Comparison of ENCODE assay signal across 15 cellular contexts in genomic region chr12:87756111-87756510, GRCh38.
DNase-seq lines count a peak whose midpoint lies in the region; ATAC-seq, FAIRE-seq and TF ChIP-seq lines count a peak whose summit lies in the region.
"Had no signal": no experiment of that assay in that cellular context is flagged by ENCODE, and none has a peak within 500 bp of the region (broad histone marks: within the 10 kb centered on the region; RNA-seq: fewer than 3 reads in every experiment).

No MANE protein-coding gene starts in this region.

- TF ChIP-seq CTCF in A549 (IDR thresholded peaks at IDR 0.05), result no peak
- TF ChIP-seq CTCF in astrocyte (IDR thresholded peaks at IDR 0.05; ENCODE audit: insufficient read depth, low read depth, low read length), result no peak

- ATAC-seq in A549 (peak; percentile 77 to 80), HG02938 (IDR thresholded peaks at IDR 0.05; ENCODE audit: unreplicated experiment) (no peak), HG03039 (IDR thresholded peaks at IDR 0.05; ENCODE audit: unreplicated experiment) (no peak)
- no peak for ATAC-seq in activated CD8-positive, alpha-beta T cell treated with anti-CD3 and anti-CD28 coated beads, Interleukin-2, amount 10 ng/mL, durations not matched to agents 7 days and 5 days
- ATAC-seq in stimulated activated memory B cell treated with anti-CD40 and anti-IgM and Interleukin-4, amounts not matched to agents 10 μg/mL and 1 μg/mL and 100 μg/mL, for 72 hours, result no peak
- ATAC-seq: GM12878 had no signal

- no peaks in the 10 kb centered on the region for H3K27me3 ChIP-seq in astrocyte (ENCODE audit: insufficient read depth, low read length)

- H3K4me3 ChIP-seq in A549, result no peak overlapping the region
- no peak overlapping the region for H3K4me3 ChIP-seq in astrocyte (ENCODE audit: insufficient read depth, low read depth, low read length)
- H3K4me3 ChIP-seq: GM12878 had no signal

- H3K4me2 ChIP-seq in A549, result peak overlapping the region; percentile 30; the same call in 2 of the 3 replicates
- no peak overlapping the region for H3K4me2 ChIP-seq in astrocyte (ENCODE audit: low read length)

- no peak overlapping the region for H2AFZ ChIP-seq in astrocyte (ENCODE audit: low read depth, low read length)

- POLR2A ChIA-PET in A549 (lab: Yijun Ruan, JAX), result no interaction called here
- POLR2A ChIA-PET in activated CD8-positive, alpha-beta T cell treated with anti-CD3 and anti-CD28 coated beads, Interleukin-2, amount 10 ng/mL, durations not matched to agents 7 days and 5 days (lab: Charles Lee), result no interaction called here

- H3K27ac ChIP-seq in A549 (peak overlapping the region; percentile 51 to 80), astrocyte (ENCODE audit: low read depth, low read length) (peak overlapping the region; percentile 44)

- no peak overlapping the region for H3K27ac Mint-ChIP-seq in astrocyte (ENCODE audit: unreplicated experiment)
- no peak overlapping the region for H3K27ac Mint-ChIP-seq in activated CD8-positive, alpha-beta T cell treated with anti-CD3 and anti-CD28 coated beads, Interleukin-2, amount 10 ng/mL, durations not matched to agents 7 days and 5 days
- H3K27ac Mint-ChIP-seq in stimulated activated memory B cell treated with anti-CD40 and anti-IgM and Interleukin-4, amounts not matched to agents 10 μg/mL and 1 μg/mL and 100 μg/mL, for 72 hours, result no peak overlapping the region

- no peaks in the 10 kb centered on the region for H3K79me2 ChIP-seq in astrocyte (ENCODE audit: insufficient read depth, low read length)

- FAIRE-seq in A549 (lab: Jason Lieb, UNC), result peak; percentile 59
- no peak for FAIRE-seq in HTR-8/SVneo (lab: Jason Lieb, UNC)
- FAIRE-seq in astrocyte (lab: Jason Lieb, UNC), result no peak
- FAIRE-seq: GM12878 had no signal

- no peaks in the 10 kb centered on the region for H3K36me3 Mint-ChIP-seq in astrocyte (ENCODE audit: low read depth, unreplicated experiment)
- H3K36me3 Mint-ChIP-seq in activated CD8-positive, alpha-beta T cell treated with anti-CD3 and anti-CD28 coated beads, Interleukin-2, amount 10 ng/mL, durations not matched to agents 7 days and 5 days (ENCODE audit: low read depth), result no peaks in the 10 kb centered on the region
- no peaks in the 10 kb centered on the region for H3K36me3 Mint-ChIP-seq in stimulated activated memory B cell treated with anti-CD40 and anti-IgM and Interleukin-4, amounts not matched to agents 10 μg/mL and 1 μg/mL and 100 μg/mL, for 72 hours

- H3K4me3 Mint-ChIP-seq in astrocyte (ENCODE audit: unreplicated experiment), result no peak overlapping the region
- H3K4me3 Mint-ChIP-seq in activated CD8-positive, alpha-beta T cell treated with anti-CD3 and anti-CD28 coated beads, Interleukin-2, amount 10 ng/mL, durations not matched to agents 7 days and 5 days, result no peak overlapping the region
- H3K4me3 Mint-ChIP-seq in stimulated activated memory B cell treated with anti-CD40 and anti-IgM and Interleukin-4, amounts not matched to agents 10 μg/mL and 1 μg/mL and 100 μg/mL, for 72 hours, result no peak overlapping the region

- H3K4me1 ChIP-seq in A549, result peaks cover 18% of the 10 kb centered on the region
- no peaks in the 10 kb centered on the region for H3K4me1 ChIP-seq in astrocyte (ENCODE audit: insufficient read depth, low read length)

- H3K4me1 Mint-ChIP-seq in astrocyte (ENCODE audit: low read depth, unreplicated experiment), result peaks cover 3% of the 10 kb centered on the region
- H3K4me1 Mint-ChIP-seq in activated CD8-positive, alpha-beta T cell treated with anti-CD3 and anti-CD28 coated beads, Interleukin-2, amount 10 ng/mL, durations not matched to agents 7 days and 5 days (ENCODE audit: low read depth), result no peaks in the 10 kb centered on the region
- no peaks in the 10 kb centered on the region for H3K4me1 Mint-ChIP-seq in stimulated activated memory B cell treated with anti-CD40 and anti-IgM and Interleukin-4, amounts not matched to agents 10 μg/mL and 1 μg/mL and 100 μg/mL, for 72 hours

- TF ChIP-seq POLR2A in A549 (IDR thresholded peaks at IDR 0.05; ENCODE audit: low read length), result no peak

- no peaks in the 10 kb centered on the region for H3K36me3 ChIP-seq in astrocyte (ENCODE audit: insufficient read depth, low read length)

- WGBS in A549 (ENCODE audit: missing lambda C conversion rate), result 41% methylated on average over 4 of the region's 4 CpGs

- H3K9me3 ChIP-seq in A549 (peaks cover 6% of the 10 kb centered on the region; the same call in 1 of the 3 replicates), astrocyte (ENCODE audit: insufficient read depth, low read depth, low read length) (no peaks in the 10 kb centered on the region)

- CTCF ChIA-PET in A549 (lab: Yijun Ruan, JAX), result interaction anchor here (0.6 to 1.5 kb wide), 3 partner anchors 9 to 1827 kb away, joined by 3 to 6 read pairs (median 4); no protein-coding TSS in a partner anchor
- CTCF ChIA-PET in activated CD8-positive, alpha-beta T cell treated with anti-CD3 and anti-CD28 coated beads, Interleukin-2, amount 10 ng/mL, durations not matched to agents 7 days and 5 days (lab: Charles Lee), result no interaction called here

- TF ChIP-seq EP300 in A549 (IDR thresholded peaks at IDR 0.05), result peak; percentile 82 to 91; a peak in 4 of 5 replicates

- H3K9ac ChIP-seq in astrocyte (ENCODE audit: low read length), result no peak overlapping the region

- peak in 1 of 2 experiments; percentile 45; a peak in 1 of 5 replicates for TF ChIP-seq RAD21 in A549 (conservative IDR thresholded peaks at IDR 0.05 in 1 of 2, IDR thresholded peaks at IDR 0.05 in 1 of 2)

- no peaks in the 10 kb centered on the region for H4K20me1 ChIP-seq in astrocyte (ENCODE audit: insufficient read depth, low read length)

- DNase-seq in A549 (ENCODE audit: low read depth in 1 of 2, low spot score in 1 of 2), result peak; percentile 6 to 86
- peak; percentile 15 for DNase-seq in HTR-8/SVneo (ENCODE audit: insufficient read length, low spot score)
- peak; percentile 94 for DNase-seq in astrocyte (ENCODE audit: low read depth)
- DNase-seq in glomerular visceral epithelial cell (ENCODE audit: extremely low spot score), result peak; percentile 97
- no peak for DNase-seq in activated CD8-positive, alpha-beta T cell treated with anti-CD3 and anti-CD28 coated beads, Interleukin-2, amount 10 ng/mL, durations not matched to agents 7 days and 5 days
- DNase-seq: AML-193, DMS153, KG1, NCI-H2081 treated with DMSO at 0.1 percent for 48 hours, occipital lobe, trophoblast cell had no signal

- no peaks in the 10 kb centered on the region for H3K27me3 Mint-ChIP-seq in astrocyte (ENCODE audit: low read depth, unreplicated experiment)
- H3K27me3 Mint-ChIP-seq in activated CD8-positive, alpha-beta T cell treated with anti-CD3 and anti-CD28 coated beads, Interleukin-2, amount 10 ng/mL, durations not matched to agents 7 days and 5 days (ENCODE audit: low read depth), result no peaks in the 10 kb centered on the region
- H3K27me3 Mint-ChIP-seq in stimulated activated memory B cell treated with anti-CD40 and anti-IgM and Interleukin-4, amounts not matched to agents 10 μg/mL and 1 μg/mL and 100 μg/mL, for 72 hours, result no peaks in the 10 kb centered on the region

- no peaks in the 10 kb centered on the region for H3K9me3 Mint-ChIP-seq in astrocyte (ENCODE audit: unreplicated experiment)
- peaks cover 6% of the 10 kb centered on the region for H3K9me3 Mint-ChIP-seq in activated CD8-positive, alpha-beta T cell treated with anti-CD3 and anti-CD28 coated beads, Interleukin-2, amount 10 ng/mL, durations not matched to agents 7 days and 5 days (ENCODE audit: insufficient read depth)
- peaks cover 3% of the 10 kb centered on the region for H3K9me3 Mint-ChIP-seq in stimulated activated memory B cell treated with anti-CD40 and anti-IgM and Interleukin-4, amounts not matched to agents 10 μg/mL and 1 μg/mL and 100 μg/mL, for 72 hours

TF ChIP-seq in A549, 52 proteins besides CTCF, POLR2A, EP300 and RAD21:
- TF ChIP-seq CHD2 (IDR thresholded peaks at IDR 0.05; ENCODE audit: low read length, partially characterized antibody) (no peak), KDM1A (IDR thresholded peaks at IDR 0.05; ENCODE audit: low read depth) (no peak), CEBPB (IDR thresholded peaks at IDR 0.05) (peak; percentile 90 to 94), CBX2 (IDR thresholded peaks at IDR 0.05; ENCODE audit: borderline replicate concordance, low read depth) (no peak), GATA3 (IDR thresholded peaks at IDR 0.05; ENCODE audit: borderline replicate concordance) (peak; percentile 87), MAFK (IDR thresholded peaks at IDR 0.05; ENCODE audit: partially characterized antibody) (no peak), ZFP36 (IDR thresholded peaks at IDR 0.05; ENCODE audit: borderline replicate concordance, partially characterized antibody) (no peak), HOXB5 (CRISPR knock-in tag; IDR thresholded peaks at IDR 0.05) (0 out of 2 replicates have a peak, but pooled peaks have one; percentile 12), JUNB (IDR thresholded peaks at IDR 0.05) (peak; percentile 73), FOSL2 (IDR thresholded peaks at IDR 0.05) (no peak), FOSL2 (CRISPR knock-in tag; IDR thresholded peaks at IDR 0.05) (peak; percentile 64), JUN (IDR thresholded peaks at IDR 0.05) (peak in 1 of 2 experiments; percentile 87; a peak in 3 of 5 replicates)
- TF ChIP-seq, protein P1, sequence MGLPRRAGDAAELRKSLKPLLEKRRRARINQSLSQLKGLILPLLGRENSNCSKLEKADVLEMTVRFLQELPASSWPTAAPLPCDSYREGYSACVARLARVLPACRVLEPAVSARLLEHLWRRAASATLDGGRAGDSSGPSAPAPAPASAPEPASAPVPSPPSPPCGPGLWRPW (IDR thresholded peaks at IDR 0.05), result peak; percentile 68; the same call in 1 of the 2 replicates
- TF ChIP-seq, protein P2, sequence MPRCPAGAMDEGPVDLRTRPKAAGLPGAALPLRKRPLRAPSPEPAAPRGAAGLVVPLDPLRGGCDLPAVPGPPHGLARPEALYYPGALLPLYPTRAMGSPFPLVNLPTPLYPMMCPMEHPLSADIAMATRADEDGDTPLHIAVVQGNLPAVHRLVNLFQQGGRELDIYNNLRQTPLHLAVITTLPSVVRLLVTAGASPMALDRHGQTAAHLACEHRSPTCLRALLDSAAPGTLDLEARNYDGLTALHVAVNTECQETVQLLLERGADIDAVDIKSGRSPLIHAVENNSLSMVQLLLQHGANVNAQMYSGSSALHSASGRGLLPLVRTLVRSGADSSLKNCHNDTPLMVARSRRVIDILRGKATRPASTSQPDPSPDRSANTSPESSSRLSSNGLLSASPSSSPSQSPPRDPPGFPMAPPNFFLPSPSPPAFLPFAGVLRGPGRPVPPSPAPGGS (IDR thresholded peaks at IDR 0.05), result peak; percentile 82; the same call in 2 of the 3 replicates

Comparison
In these comparisons a context has a peak if more than half of its experiments do, and no peak if none do; other contexts are left out.
1. ATAC-seq: peak in A549 (2 of 2); none in HG02938 (single experiment), activated CD8-positive, alpha-beta T cell treated with anti-CD3 and anti-CD28 coated beads, Interleukin-2, amount 10 ng/mL, durations not matched to agents 7 days and 5 days (single experiment), stimulated activated memory B cell treated with anti-CD40 and anti-IgM and Interleukin-4, amounts not matched to agents 10 μg/mL and 1 μg/mL and 100 μg/mL, for 72 hours (single experiment) and HG03039 (single experiment).